In the genomic region with DNA sequence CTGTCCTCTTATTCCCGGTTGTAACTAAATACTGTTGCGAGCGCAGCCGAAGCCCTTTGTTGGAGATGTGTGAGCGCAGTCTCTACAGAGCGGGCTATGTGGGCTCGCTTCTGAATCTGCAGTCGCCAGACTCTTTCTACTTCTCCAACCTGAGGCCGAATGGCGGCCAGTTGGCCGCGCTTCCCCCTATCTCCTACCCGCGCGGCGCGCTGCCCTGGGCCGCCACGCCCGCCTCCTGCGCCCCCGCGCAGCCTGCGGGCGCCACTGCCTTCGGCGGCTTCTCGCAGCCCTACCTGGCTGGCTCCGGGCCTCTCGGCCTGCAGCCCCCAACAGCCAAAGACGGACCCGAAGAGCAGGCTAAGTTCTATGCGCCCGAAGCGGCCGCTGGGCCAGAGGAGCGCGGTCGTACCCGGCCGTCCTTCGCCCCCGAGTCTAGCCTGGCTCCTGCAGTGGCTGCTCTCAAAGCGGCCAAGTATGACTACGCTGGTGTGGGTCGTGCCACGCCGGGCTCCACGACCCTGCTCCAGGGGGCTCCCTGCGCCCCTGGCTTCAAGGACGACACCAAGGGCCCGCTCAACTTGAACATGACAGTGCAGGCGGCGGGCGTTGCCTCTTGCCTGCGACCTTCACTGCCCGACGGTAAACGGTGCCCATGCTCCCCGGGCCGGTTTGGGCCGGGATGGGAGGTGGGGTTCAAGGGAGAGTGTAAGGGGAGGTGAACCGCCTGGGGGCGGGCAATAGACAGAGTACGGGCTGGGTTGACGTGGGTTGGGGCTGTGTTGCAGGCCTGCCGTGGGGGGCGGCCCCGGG, we compare ENCODE assay signal across 1 cellular context.
TF ChIP-seq lines count a peak whose summit lies in the region.

A gene with protein sequence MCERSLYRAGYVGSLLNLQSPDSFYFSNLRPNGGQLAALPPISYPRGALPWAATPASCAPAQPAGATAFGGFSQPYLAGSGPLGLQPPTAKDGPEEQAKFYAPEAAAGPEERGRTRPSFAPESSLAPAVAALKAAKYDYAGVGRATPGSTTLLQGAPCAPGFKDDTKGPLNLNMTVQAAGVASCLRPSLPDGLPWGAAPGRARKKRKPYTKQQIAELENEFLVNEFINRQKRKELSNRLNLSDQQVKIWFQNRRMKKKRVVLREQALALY (plus strand): TSS at position 59 of the 810 bp plus-strand sequence. CDS start 7 bp downstream, at position 66.

TF ChIP-seq in HEK293, 187 proteins besides CTCF, POLR2A, EP300 and RAD21 (continued from another document):
- TF ChIP-seq, protein P1, sequence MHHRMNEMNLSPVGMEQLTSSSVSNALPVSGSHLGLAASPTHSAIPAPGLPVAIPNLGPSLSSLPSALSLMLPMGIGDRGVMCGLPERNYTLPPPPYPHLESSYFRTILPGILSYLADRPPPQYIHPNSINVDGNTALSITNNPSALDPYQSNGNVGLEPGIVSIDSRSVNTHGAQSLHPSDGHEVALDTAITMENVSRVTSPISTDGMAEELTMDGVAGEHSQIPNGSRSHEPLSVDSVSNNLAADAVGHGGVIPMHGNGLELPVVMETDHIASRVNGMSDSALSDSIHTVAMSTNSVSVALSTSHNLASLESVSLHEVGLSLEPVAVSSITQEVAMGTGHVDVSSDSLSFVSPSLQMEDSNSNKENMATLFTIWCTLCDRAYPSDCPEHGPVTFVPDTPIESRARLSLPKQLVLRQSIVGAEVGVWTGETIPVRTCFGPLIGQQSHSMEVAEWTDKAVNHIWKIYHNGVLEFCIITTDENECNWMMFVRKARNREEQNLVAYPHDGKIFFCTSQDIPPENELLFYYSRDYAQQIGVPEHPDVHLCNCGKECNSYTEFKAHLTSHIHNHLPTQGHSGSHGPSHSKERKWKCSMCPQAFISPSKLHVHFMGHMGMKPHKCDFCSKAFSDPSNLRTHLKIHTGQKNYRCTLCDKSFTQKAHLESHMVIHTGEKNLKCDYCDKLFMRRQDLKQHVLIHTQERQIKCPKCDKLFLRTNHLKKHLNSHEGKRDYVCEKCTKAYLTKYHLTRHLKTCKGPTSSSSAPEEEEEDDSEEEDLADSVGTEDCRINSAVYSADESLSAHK (tag by site-specific recombination; IDR thresholded peaks at IDR 0.05): no peak
- no peak for TF ChIP-seq ZNF423 (tag by site-specific recombination; IDR thresholded peaks at IDR 0.05)
